12 cellular contexts compared by ENCODE assay signal in genomic region chr1:84603223-84603622, GRCh38. TPM values are rescaled to one million over a fixed set of nuclear protein-coding genes. Genes with fewer than 3 reads are reported as not detected.
A peak's percentile ranks its signal among the peaks of the same experiment; 100 is the strongest.
DNase-seq lines count a peak whose midpoint lies in the region; FAIRE-seq and TF ChIP-seq lines count a peak whose summit lies in the region.
"Had no signal": no experiment of that assay in that cellular context is flagged by ENCODE, and none has a peak within 500 bp of the region (broad histone marks: within the 10 kb centered on the region; RNA-seq: fewer than 3 reads in every experiment).

No MANE protein-coding gene starts in this region.

- TF ChIP-seq CTCF in AG04449 (IDR thresholded peaks at IDR 0.05; ENCODE audit: insufficient read depth, low read length, missing control alignments) = no peak
- TF ChIP-seq CTCF in PC-9 (conservative IDR thresholded peaks at IDR 0.05) = no peak
- no peak for TF ChIP-seq CTCF in endothelial cell (IDR thresholded peaks at IDR 0.05; ENCODE audit: unreplicated experiment)
- no peak for TF ChIP-seq CTCF in kidney (IDR thresholded peaks at IDR 0.05; ENCODE audit: borderline replicate concordance, extremely low read depth, insufficient read depth)

- peak overlapping the region; percentile 15 for H3K9ac ChIP-seq in muscle layer of colon (ENCODE audit: low read length)
- no peak overlapping the region for H3K9ac ChIP-seq in kidney (ENCODE audit: low read length in 2 of 2)

- H3K27ac Mint-ChIP-seq in endothelial cell (ENCODE audit: unreplicated experiment) = peak overlapping the region; percentile 53
- H3K27ac Mint-ChIP-seq: activated naive CD8-positive, alpha-beta T cell treated with anti-CD3 and anti-CD28 coated beads, Interleukin-2, amount 50 U/mL, for 24 hours had no signal

- peaks cover 22% of the 10 kb centered on the region for H3K9me3 Mint-ChIP-seq in endothelial cell (ENCODE audit: unreplicated experiment)

- H3K4me2 ChIP-seq in PC-9 = peak overlapping the region; percentile 80

- H4K20me1 ChIP-seq in PC-9 (ENCODE audit: insufficient read depth) = no peaks in the 10 kb centered on the region

- H3K9me3 ChIP-seq in PC-9 (ENCODE audit: insufficient read depth, low read depth) (peaks cover 10% of the 10 kb centered on the region; the same call in 1 of the 2 replicates), muscle layer of colon (ENCODE audit: low read length) (no peaks in the 10 kb centered on the region), kidney (ENCODE audit: control insufficient read depth in 1 of 2, low read length in 2 of 2) (peaks cover 6 to 14% of the 10 kb centered on the region in 2 donors)
- H3K9me3 ChIP-seq: psoas muscle had no signal

- H3K4me1 Mint-ChIP-seq in endothelial cell (ENCODE audit: unreplicated experiment) = peaks cover 9% of the 10 kb centered on the region

- BruUV-seq in PC-9 (replicated peaks; lab: Mats Ljungman, UMichigan) = no TSS peak

- H3K79me2 ChIP-seq in PC-9 (ENCODE audit: low read depth) = no peaks in the 10 kb centered on the region

- FAIRE-seq in kidney (lab: Jason Lieb, UNC) = no peak
- FAIRE-seq: H1 had no signal

- H3K9me2 ChIP-seq in PC-9 (ENCODE audit: insufficient read depth) = no peaks in the 10 kb centered on the region

- CTCF ChIA-PET in AG04449 (lab: Yijun Ruan, JAX) = interaction anchor here (0.9 to 11.1 kb wide), 14 partner anchors 11 to 462 kb away, joined by 3 to 188 read pairs (median 6); partner anchors contain the start of gene RPF1
- CTCF ChIA-PET in PC-9 (lab: Charles Lee) = interaction anchor here (0.6 to 1.4 kb wide), 3 partner anchors 161 to 460 kb away, joined by 3 to 4 read pairs (median 3); no protein-coding TSS in a partner anchor

- H3K27ac ChIP-seq in PC-9 = peak overlapping the region; percentile 60
- H3K27ac ChIP-seq in muscle layer of colon (ENCODE audit: low read depth, low read length) = peak overlapping the region; percentile 89
- no peak overlapping the region for H3K27ac ChIP-seq in kidney (ENCODE audit: low read depth in 2 of 2, low read length in 2 of 2)

- H3K4me1 ChIP-seq in PC-9 (replicated peaks; ENCODE audit: insufficient read depth) (peaks cover 43% of the 10 kb centered on the region), muscle layer of colon (ENCODE audit: insufficient read depth, low read length) (peaks cover 39% of the 10 kb centered on the region), kidney (ENCODE audit: control insufficient read depth in 1 of 2, insufficient read depth in 1 of 2, low read depth in 1 of 2, low read length in 2 of 2) (no peaks in the 10 kb centered on the region)

- H3K4me3 Mint-ChIP-seq in endothelial cell (ENCODE audit: unreplicated experiment) = no peak overlapping the region
- H3K4me3 Mint-ChIP-seq: activated naive CD8-positive, alpha-beta T cell treated with anti-CD3 and anti-CD28 coated beads, Interleukin-2, amount 50 U/mL, for 24 hours had no signal

- peaks cover 37% of the 10 kb centered on the region for H3F3A ChIP-seq in PC-9 (ENCODE audit: insufficient read depth, low read depth)

- H3K4me3 ChIP-seq in AG04449 (ENCODE audit: low read depth, low read length) (peak overlapping the region; percentile 43; the same call in 1 of the 2 replicates), PC-9 (peak overlapping the region; percentile 52), muscle layer of colon (ENCODE audit: low read depth in 1 of 2, low read length in 2 of 2) (peak overlapping the region in 1 of 2 donors; percentile 60), kidney (ENCODE audit: low read length in 2 of 2) (no peak overlapping the region)

- H3K27me3 Mint-ChIP-seq in endothelial cell (ENCODE audit: unreplicated experiment) = peaks cover 8% of the 10 kb centered on the region
- H3K27me3 Mint-ChIP-seq: activated naive CD8-positive, alpha-beta T cell treated with anti-CD3 and anti-CD28 coated beads, Interleukin-2, amount 50 U/mL, for 24 hours had no signal

- in situ Hi-C loops in G401 (cut with HindIII; ENCODE audit: low sequenced_read_pairs) = no loop called here

- peaks cover 20% of the 10 kb centered on the region for H3K36me3 Mint-ChIP-seq in endothelial cell (ENCODE audit: low read depth, unreplicated experiment)

- H3K27me3 ChIP-seq in PC-9 (ENCODE audit: insufficient read depth, low read depth) (no peaks in the 10 kb centered on the region), muscle layer of colon (ENCODE audit: control insufficient read depth in 1 of 2, insufficient read depth in 2 of 2, low read length in 2 of 2) (no peaks in the 10 kb centered on the region)

- H3K36me3 ChIP-seq in PC-9 (ENCODE audit: low read depth) (no peaks in the 10 kb centered on the region), muscle layer of colon (ENCODE audit: insufficient read depth, low read length) (no peaks in the 10 kb centered on the region), kidney (ENCODE audit: control insufficient read depth in 1 of 2, insufficient read depth in 2 of 2, low read length in 2 of 2) (no peaks in the 10 kb centered on the region)

- peak overlapping the region; percentile 72; the same call in 1 of the 2 replicates for H2AFZ ChIP-seq in PC-9

- POLR2A ChIA-PET in AG04449 (lab: Yijun Ruan, JAX) (interaction anchor here (1.4 to 2.4 kb wide), 2 partner anchors 29 to 97 kb away, joined by 3 to 17 read pairs; partner anchors contain the start of genes CTBS, GNG5 and SPATA1), PC-9 (lab: Charles Lee; ENCODE audit: unreplicated experiment) (interaction anchor here (0.5 to 0.7 kb wide), 2 partner anchors 37 to 448 kb away, joined by 4 to 6 read pairs; no protein-coding TSS in a partner anchor)

- intact Hi-C loops in PC-9 (cut with micrococcal nuclease; ENCODE audit: unreplicated experiment) (no loop called here), kidney (cut with DNase I) (no loop called here)

- DNase-seq in AG04449 (ENCODE audit: low read depth, low spot score) (no peak), PC-9 (peak in 1 of 2 experiments; percentile 61), endothelial cell (ENCODE audit: low spot score) (no peak), NCI-H510A treated with DMSO at 0.1 percent for 48 hours (lab: John Stamatoyannopoulos, UW) (no peak), SKM-1 (lab: John Stamatoyannopoulos, UW; ENCODE audit: unreplicated experiment) (no peak), kidney (no peak), G401 (ENCODE audit: low spot score) (no peak)
- DNase-seq: activated naive CD8-positive, alpha-beta T cell treated with anti-CD3 and anti-CD28 coated beads, Interleukin-2, amount 50 U/mL, for 24 hours; NCI-H69; psoas muscle had no signal

RNA-seq across cellular contexts. Expression of gene CTBS, which starts 29.0 kb away (rescaled TPM):
- total RNA-seq in PC-9 (2021) = 17.5 and 20.2 TPM in 2 replicates
- total RNA-seq in endothelial cell (ENCODE audit: unreplicated experiment) = 6.1 TPM
- 32.0 TPM for total RNA-seq in kidney
- 19.1 TPM for polyA plus RNA-seq in kidney (ENCODE audit: insufficient read depth, low read depth, low replicate concordance)
- total RNA-seq in G401 (2014; rRNA removed; shearing (Covaris generic)) = 3.6 and 3.9 TPM in 2 replicates

Comparison
In these comparisons a context has a peak if more than half of its experiments do, and no peak if none do; other contexts are left out.
1. H3K4me3 ChIP-seq: peak in AG04449 (single experiment) and PC-9 (single experiment); none in kidney (0 of 2).
2. H3K27ac ChIP-seq: peak in PC-9 (single experiment) and muscle layer of colon (single experiment); none in kidney (0 of 2).